ENCODE assay signal across 21 cellular contexts in the genomic region with DNA sequence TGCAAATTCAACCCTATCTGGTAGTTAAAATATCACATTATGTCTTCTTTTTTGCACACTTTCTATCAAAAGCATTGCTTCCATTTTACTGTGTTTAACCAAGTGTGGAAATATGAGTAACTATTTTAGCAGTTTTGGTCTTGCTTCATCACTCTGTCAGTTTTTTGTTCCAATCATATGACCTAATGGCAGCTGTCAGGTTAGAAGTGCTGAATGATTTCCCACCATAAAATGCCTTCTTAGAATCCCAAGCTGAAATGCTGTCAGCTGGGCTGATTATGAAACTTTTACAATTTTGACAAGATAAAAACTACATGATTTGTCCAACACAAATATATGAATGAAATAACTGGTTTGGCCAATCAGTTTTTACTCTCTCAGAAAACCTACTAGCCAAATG.
"Had no signal": no experiment of that assay in that cellular context is flagged by ENCODE, and none has a peak within 500 bp of the region (broad histone marks: within the 10 kb centered on the region; RNA-seq: fewer than 3 reads in every experiment).

No MANE protein-coding gene starts in this region.

- H3K4me3 ChIP-seq: hepatocyte, neural progenitor cell, right atrium auricular region, suprapubic skin, transverse colon, uterus had no signal

- FAIRE-seq: keratinocyte had no signal

- DNase-seq: activated CD4-positive, alpha-beta T cell treated with anti-CD3 and anti-CD28 coated beads for 48 hours; activated CD4-positive, CD25-positive, alpha-beta regulatory T cell; activated CD8-positive, alpha-beta T cell treated with anti-CD3 and anti-CD28 coated beads for 36 hours; activated naive CD4-positive, alpha-beta T cell treated with Interleukin-2 at 50 U/mL for 16 hours; activated naive CD8-positive, alpha-beta T cell treated with anti-CD3 and anti-CD28 coated beads, Interleukin-2, amount 10 ng/mL, durations not matched to agents 7 days and 5 days; activated T-cell treated with anti-CD3 and anti-CD28 coated beads, Interleukin-2, amount 50 U/mL, for 1 hour; cerebellar nuclear complex; effector CD8-positive, alpha-beta T cell; foreskin fibroblast; naive B cell; stimulated activated CD4-positive, alpha-beta T cell treated with anti-CD3 and anti-CD28 coated beads, Interleukin-2, amount 100 ng/mL, for 24 hours; stimulated activated naive CD8-positive, alpha-beta T cell treated with anti-CD3 and anti-CD28 coated beads, Interleukin-15, Interleukin-2, amounts not matched to agents 100 U/mL and 50 U/mL, for 24 hours; T-helper 1 cell; T-helper 9 cell; transverse colon; uterus had no signal
